Comparison of ENCODE assay signal across 8 cellular contexts in the genomic region with DNA sequence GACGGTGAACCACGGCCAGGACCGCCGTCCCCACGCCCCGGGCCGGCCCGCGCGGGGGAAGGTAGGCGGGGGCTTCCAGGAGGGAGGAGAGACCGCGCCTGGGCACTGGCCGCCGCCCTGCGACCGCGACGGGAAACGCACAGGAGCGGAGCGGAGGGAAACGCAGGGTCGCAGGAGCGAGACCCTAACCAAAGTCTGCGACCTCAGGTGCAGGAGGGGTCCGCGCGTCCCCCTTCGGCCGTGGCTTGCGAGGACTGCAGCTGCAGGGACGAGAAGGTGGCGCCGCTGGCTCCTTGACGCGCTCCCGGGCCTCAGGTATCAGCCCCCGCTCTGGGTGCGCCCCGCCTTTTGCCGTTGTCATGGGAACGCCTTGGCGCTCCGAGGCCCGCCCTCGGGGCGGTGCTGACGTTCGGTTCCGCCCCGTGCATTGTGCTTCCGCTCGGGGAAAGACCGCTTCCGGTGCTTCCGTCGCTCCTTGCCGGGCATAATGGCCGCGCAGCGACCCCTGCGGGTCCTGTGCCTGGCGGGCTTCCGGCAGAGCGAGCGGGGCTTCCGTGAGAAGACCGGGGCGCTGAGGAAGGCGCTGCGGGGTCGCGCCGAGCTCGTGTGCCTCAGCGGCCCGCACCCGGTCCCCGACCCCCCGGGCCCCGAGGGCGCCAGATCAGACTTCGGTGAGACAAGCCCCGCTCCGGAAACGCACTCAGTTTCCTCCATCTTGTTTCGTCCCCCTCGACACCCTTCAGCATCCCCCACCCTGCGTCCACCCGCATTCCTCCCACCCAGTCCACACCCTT. TPM values are rescaled to one million over a fixed set of nuclear protein-coding genes. Genes with fewer than 3 reads are reported as not detected.
DNase-seq lines count a peak whose midpoint lies in the region; ATAC-seq and TF ChIP-seq lines count a peak whose summit lies in the region.

Gene OVCA2 (plus strand): TSS at position 462 of the 794 bp plus-strand sequence. CDS start 26 bp downstream, at position 488.

- peak within 1 kb of the TSS; percentile 65 for H3K4me3 ChIP-seq in GM12864 (ENCODE audit: low read depth, low read length)

- TF ChIP-seq CTCF in GM12864 (IDR thresholded peaks at IDR 0.05; ENCODE audit: low read depth, low read length, missing control alignments) (peak; percentile 35), type B pancreatic cell (conservative IDR thresholded peaks at IDR 0.05) (peak; percentile 61)

- DNase-seq in GM12864 (ENCODE audit: low read depth), result peak; percentile 82
- peak; percentile 87 for DNase-seq in NCI-H1105 (lab: John Stamatoyannopoulos, UW)
- peak; percentile 83 to 87 for DNase-seq in SW 1271 (lab: John Stamatoyannopoulos, UW)
- peak; percentile 95 for DNase-seq in activated naive CD8-positive, alpha-beta T cell treated with anti-CD3 and anti-CD28 coated beads, Interleukin-2, amount 50 U/mL, for 16 hours (ENCODE audit: low read depth, low spot score)
- peak; percentile 96 for DNase-seq in Right ventricle myocardium superior
- DNase-seq in pons (ENCODE audit: low spot score), result peak; percentile 90
- DNase-seq in type B pancreatic cell (ENCODE audit: extremely low spot score, unreplicated experiment), result peak; percentile 98

- H3K27me3 Mint-ChIP-seq in type B pancreatic cell, result no peaks in the 10 kb centered on the region

- peak within 1 kb of the TSS; percentile 90 for H3K27ac Mint-ChIP-seq in type B pancreatic cell

- ATAC-seq in HG02610 (IDR thresholded peaks at IDR 0.05; ENCODE audit: unreplicated experiment), result peak; percentile 87
- ATAC-seq in Right ventricle myocardium superior (ENCODE audit: poor library complexity), result peak; percentile 97

- intact Hi-C loops in Right ventricle myocardium superior (cut with DNase I), result loop anchor here (10.0 kb wide), 1 partner anchor 377 kb away; no protein-coding TSS in a partner anchor

- no peaks in the 10 kb centered on the region for H3K9me3 Mint-ChIP-seq in type B pancreatic cell

- H3K36me3 Mint-ChIP-seq in type B pancreatic cell, result peaks cover 12% of the 10 kb centered on the region

- peak within 1 kb of the TSS; percentile 95 for H3K4me3 Mint-ChIP-seq in type B pancreatic cell

- peaks cover 13% of the 10 kb centered on the region for H3K4me1 Mint-ChIP-seq in type B pancreatic cell (ENCODE audit: unreplicated experiment)

RNA-seq across cellular contexts. Expression of gene OVCA2, which starts in this region (rescaled TPM):
- 13.7 TPM for total RNA-seq in Right ventricle myocardium superior
- 27.8 and 42.7 TPM in 2 replicates for total RNA-seq in type B pancreatic cell (ENCODE audit: low replicate concordance)

Comparison
In these comparisons a context has a peak if more than half of its experiments do, and no peak if none do; other contexts are left out.
1. Peak in every context shown above with its lines: DNase-seq, ATAC-seq and H3K4me3 ChIP-seq.